In genomic region chr20:38137441-38138037, GRCh38 we compare ENCODE assay signal across 24 cellular contexts. TPM values are rescaled to one million over a fixed set of nuclear protein-coding genes. Genes with fewer than 3 reads are reported as not detected.
DNase-seq lines count a peak whose midpoint lies in the region; ATAC-seq and TF ChIP-seq lines count a peak whose summit lies in the region.
"Had no signal": no experiment of that assay in that cellular context is flagged by ENCODE, and none has a peak within 500 bp of the region (broad histone marks: within the 10 kb centered on the region; RNA-seq: fewer than 3 reads in every experiment).

No MANE protein-coding gene starts in this region.

- no peak overlapping the region for H3K27ac Mint-ChIP-seq in type B pancreatic cell
- H3K27ac Mint-ChIP-seq: CD4-positive, alpha-beta T cell had no signal

- H3K9me2 ChIP-seq in SK-N-SH, result no peaks in the 10 kb centered on the region

- H3K27ac ChIP-seq in SK-N-SH (ENCODE audit: low read depth in 2 of 2, low read length in 1 of 2) (no peak overlapping the region), RWPE2 (ENCODE audit: poor library complexity, severe bottlenecking) (no peak overlapping the region), trophoblast cell (ENCODE audit: low read depth, low read length) (no peak overlapping the region), prostate gland (no peak overlapping the region)
- H3K27ac ChIP-seq: 22Rv1, BLaER1 had no signal

- DNase-seq in SK-N-SH (no peak), RWPE2 (ENCODE audit: low spot score) (peak; percentile 57), islet precursor cell (peak; percentile 17), trophoblast cell (no peak), type B pancreatic cell (ENCODE audit: extremely low spot score, unreplicated experiment) (no peak), prostate gland (ENCODE audit: low spot score) (no peak)
- DNase-seq: ACHN; CD4-positive, alpha-beta T cell; COR-L47; DMS79; KBM-7; MM.1S; NCI-H1092 treated with DMSO at 0.1 percent for 48 hours; NCI-H1436 treated with DMSO at 0.1 percent for 48 hours; NCI-H2029; NCI-H226; NCI-H524; NCI-H774; SHP77 had no signal

- H3K4me3 ChIP-seq in SK-N-SH (ENCODE audit: low read depth in 2 of 2, low read length in 1 of 2) (no peak overlapping the region), RWPE2 (ENCODE audit: severe bottlenecking) (no peak overlapping the region), trophoblast cell (ENCODE audit: low read depth, low read length) (no peak overlapping the region), prostate gland (no peak overlapping the region)
- H3K4me3 ChIP-seq: BLaER1, HAP-1 had no signal

- peaks cover 45% of the 10 kb centered on the region for H3F3A ChIP-seq in SK-N-SH (replicated peaks; ENCODE audit: insufficient read depth)

- H2AFZ ChIP-seq in SK-N-SH (ENCODE audit: low read depth), result no peak overlapping the region
- no peak overlapping the region for H2AFZ ChIP-seq in trophoblast cell (ENCODE audit: insufficient read depth, low read length, poor library complexity)

- no peak overlapping the region for H4K8ac ChIP-seq in trophoblast cell (ENCODE audit: low read depth, low read length)

- intact Hi-C loops in prostate gland (cut with DNase I), result no loop called here

- no peaks in the 10 kb centered on the region for H3K79me2 ChIP-seq in SK-N-SH (ENCODE audit: insufficient read depth)
- H3K79me2 ChIP-seq in trophoblast cell (ENCODE audit: control insufficient read depth, insufficient read depth, low read length, poor library complexity), result no peaks in the 10 kb centered on the region

- H3K36me3 ChIP-seq in SK-N-SH (replicated peaks in 1 of 2; ENCODE audit: control insufficient read depth in 1 of 2, insufficient read depth in 2 of 2, low read length in 1 of 2) (peaks cover 52 to 68% of the 10 kb centered on the region in 2 experiments), RWPE2 (ENCODE audit: low read depth) (peaks cover 11% of the 10 kb centered on the region), trophoblast cell (ENCODE audit: control insufficient read depth in 1 of 2, insufficient read depth in 2 of 2, low read length in 2 of 2) (peaks cover 54 to 71% of the 10 kb centered on the region in 2 experiments), prostate gland (no peaks in the 10 kb centered on the region)
- H3K36me3 ChIP-seq: BLaER1, HAP-1 had no signal

- no peak overlapping the region for H3K4me2 ChIP-seq in SK-N-SH
- H3K4me2 ChIP-seq in trophoblast cell (ENCODE audit: low read length), result no peak overlapping the region
- H3K4me2 ChIP-seq: BLaER1 had no signal

- H3K4me3 Mint-ChIP-seq in type B pancreatic cell, result no peak overlapping the region
- H3K4me3 Mint-ChIP-seq: CD4-positive, alpha-beta T cell had no signal

- H3K36me3 Mint-ChIP-seq in type B pancreatic cell, result peaks cover 3% of the 10 kb centered on the region

- TF ChIP-seq CTCF in SK-N-SH (IDR thresholded peaks at IDR 0.05) (no peak), RWPE2 (IDR thresholded peaks at IDR 0.05; ENCODE audit: poor library complexity, severe bottlenecking) (no peak), type B pancreatic cell (conservative IDR thresholded peaks at IDR 0.05) (no peak), prostate gland (IDR thresholded peaks at IDR 0.05) (no peak)

- peaks cover 49% of the 10 kb centered on the region for H3K4me1 Mint-ChIP-seq in type B pancreatic cell (ENCODE audit: unreplicated experiment)

- WGBS in SK-N-SH (ENCODE audit: low lambda C conversion rate), result 91% methylated on average over 11 of the region's 11 CpGs
- no CpG with 5 or more reads among the region's 11 CpGs for WGBS in trophoblast cell (ENCODE audit: extremely low coverage, insufficient coverage, insufficient read length)
- 93% methylated on average over 11 of the region's 11 CpGs for WGBS in prostate gland

- no peak overlapping the region for H2AK5ac ChIP-seq in trophoblast cell (ENCODE audit: low read length)

- H3K4me1 ChIP-seq in SK-N-SH (ENCODE audit: control insufficient read depth in 1 of 2, insufficient read depth in 2 of 2, low read depth in 1 of 2, low read length in 1 of 2) (peaks cover 16 to 38% of the 10 kb centered on the region in 2 experiments), RWPE2 (ENCODE audit: insufficient read depth, poor library complexity, severe bottlenecking) (peaks cover 21% of the 10 kb centered on the region), trophoblast cell (ENCODE audit: control insufficient read depth in 1 of 2, insufficient read depth in 2 of 2, low read length in 2 of 2) (peaks cover 20 to 28% of the 10 kb centered on the region in 2 experiments), prostate gland (replicated peaks) (no peaks in the 10 kb centered on the region)
- H3K4me1 ChIP-seq: HAP-1 had no signal

- peaks cover 4% of the 10 kb centered on the region for H3K27me3 Mint-ChIP-seq in type B pancreatic cell
- H3K27me3 Mint-ChIP-seq: CD4-positive, alpha-beta T cell had no signal

- H3K23ac ChIP-seq in trophoblast cell (ENCODE audit: low read length), result no peak overlapping the region

- no peaks in the 10 kb centered on the region for H3K9me3 ChIP-seq in SK-N-SH
- H3K9me3 ChIP-seq in RWPE2 (ENCODE audit: severe bottlenecking), result no peaks in the 10 kb centered on the region
- peaks cover 9% of the 10 kb centered on the region for H3K9me3 ChIP-seq in trophoblast cell (ENCODE audit: insufficient read depth, low read depth, low read length)
- no peaks in the 10 kb centered on the region for H3K9me3 ChIP-seq in prostate gland
- H3K9me3 ChIP-seq: BLaER1, HAP-1 had no signal

- no peak overlapping the region for H4K91ac ChIP-seq in trophoblast cell (ENCODE audit: low read depth, low read length)

- TF ChIP-seq POLR2A in prostate gland (IDR thresholded peaks at IDR 0.05), result no peak

- H4K12ac ChIP-seq in trophoblast cell (ENCODE audit: low read depth, low read length), result no peak overlapping the region

- no peak overlapping the region for H2BK120ac ChIP-seq in trophoblast cell (ENCODE audit: insufficient read depth, low read length, poor library complexity)

- no peak overlapping the region for H2BK5ac ChIP-seq in trophoblast cell (ENCODE audit: low read depth, low read length, poor library complexity)

- H3K4ac ChIP-seq in trophoblast cell (ENCODE audit: low read depth, low read length), result no peak overlapping the region

- no peak overlapping the region for H2BK12ac ChIP-seq in trophoblast cell (ENCODE audit: low read length)

- H3K27me3 ChIP-seq in SK-N-SH (ENCODE audit: insufficient read depth), result no peaks in the 10 kb centered on the region
- no peaks in the 10 kb centered on the region for H3K27me3 ChIP-seq in RWPE2 (ENCODE audit: insufficient read depth, poor library complexity, severe bottlenecking)
- no peaks in the 10 kb centered on the region for H3K27me3 ChIP-seq in trophoblast cell (ENCODE audit: insufficient read depth, low read length)
- no peaks in the 10 kb centered on the region for H3K27me3 ChIP-seq in prostate gland (replicated peaks; ENCODE audit: insufficient read depth)
- H3K27me3 ChIP-seq: BLaER1 had no signal

- H3K9ac ChIP-seq in SK-N-SH, result no peak overlapping the region
- peak overlapping the region; percentile 28 for H3K9ac ChIP-seq in trophoblast cell (ENCODE audit: low read length)
- H3K9ac ChIP-seq: BLaER1 had no signal

- CTCF ChIA-PET in SK-N-SH (lab: Yijun Ruan, JAX), result no interaction called here

- no peak overlapping the region for H3K14ac ChIP-seq in trophoblast cell (ENCODE audit: low read length)

- no peak overlapping the region for H3K18ac ChIP-seq in trophoblast cell (ENCODE audit: low read length)

- no peaks in the 10 kb centered on the region for H3K9me3 Mint-ChIP-seq in type B pancreatic cell
- H3K9me3 Mint-ChIP-seq: CD4-positive, alpha-beta T cell had no signal

- H4K20me1 ChIP-seq in SK-N-SH (ENCODE audit: insufficient read depth), result no peaks in the 10 kb centered on the region
- H4K20me1 ChIP-seq: BLaER1 had no signal

- peaks cover 18% of the 10 kb centered on the region for H3K79me1 ChIP-seq in trophoblast cell (ENCODE audit: low read length)

- no peak for TF ChIP-seq EP300 in SK-N-SH (IDR thresholded peaks at IDR 0.05; ENCODE audit: borderline replicate concordance in 1 of 2, low read depth in 1 of 2, low read length in 1 of 2)

- TF ChIP-seq RAD21 in SK-N-SH (IDR thresholded peaks at IDR 0.05; ENCODE audit: low read length), result no peak

- ATAC-seq in SK-N-SH treated with all-trans-retinoic acid at 6 μM for 48 hours (no peak), RWPE2 (ENCODE audit: low read depth) (no peak), GM21529 (IDR thresholded peaks at IDR 0.05; ENCODE audit: unreplicated experiment) (no peak)

- POLR2A ChIA-PET in SK-N-SH (lab: Yijun Ruan, JAX), result no interaction called here

TF ChIP-seq in SK-N-SH treated with all-trans-retinoic acid at 6 μM for 48 hours, 23 proteins besides CTCF, POLR2A, EP300 and RAD21 (continues in another document):
- TF ChIP-seq RARB (CRISPR knock-in tag; IDR thresholded peaks at IDR 0.05), result 0 out of 2 replicates have a peak, but pooled peaks have one; percentile 5
- TF ChIP-seq OSR1 (CRISPR knock-in tag; IDR thresholded peaks at IDR 0.05), result no peak
- no peak for TF ChIP-seq ZNF8 (CRISPR knock-in tag; IDR thresholded peaks at IDR 0.05)
- TF ChIP-seq ZFP3 (CRISPR knock-in tag; IDR thresholded peaks at IDR 0.05), result no peak
- no peak for TF ChIP-seq ZNF70 (CRISPR knock-in tag; IDR thresholded peaks at IDR 0.05)

TF ChIP-seq in SK-N-SH, 30 proteins besides CTCF, POLR2A, EP300 and RAD21 (continues in another document):
- TF ChIP-seq RCOR1 (IDR thresholded peaks at IDR 0.05; ENCODE audit: low read length) (no peak), NFIC (IDR thresholded peaks at IDR 0.05; ENCODE audit: borderline replicate concordance) (no peak), TAF1 (IDR thresholded peaks at IDR 0.05; ENCODE audit: borderline replicate concordance, low read depth, low read length) (no peak), RXRA (IDR thresholded peaks at IDR 0.05; ENCODE audit: borderline replicate concordance, low read depth) (no peak), SIN3A (IDR thresholded peaks at IDR 0.05; ENCODE audit: borderline replicate concordance, low read depth, low read length) (no peak)

RNA-seq across cellular contexts. Expression of gene TGM2, which starts 27.5 kb away (rescaled TPM):
- polyA plus RNA-seq in SK-N-SH (2012; rRNA removed), result 548 and 676 TPM in 2 replicates
- polyA plus RNA-seq in SK-N-SH (2012; cell fraction: cytosol; rRNA removed), result 278 and 460 TPM in 2 replicates
- 675 and 717 TPM in 2 replicates for polyA plus RNA-seq in SK-N-SH (2012; cell fraction: nucleus; rRNA removed)
- 330 and 332 TPM in 2 replicates for polyA plus RNA-seq in trophoblast cell (2013)
- total RNA-seq in type B pancreatic cell (ENCODE audit: low replicate concordance) (28.6 and 31.7 TPM in 2 replicates), prostate gland (100 to 1,000 TPM in 1 of 2 donors, 10 to 100 TPM in 1; 39.6 to 157 TPM)

Comparison
In these comparisons a context has a peak if more than half of its experiments do, and no peak if none do; other contexts are left out.
1. DNase-seq: peak in RWPE2 (single experiment) and islet precursor cell (single experiment); none in SK-N-SH (single experiment), trophoblast cell (0 of 2), type B pancreatic cell (single experiment) and prostate gland (single experiment).